8 cellular contexts compared by ENCODE assay signal in genomic region chr21:33947451-33948095, GRCh38. TPM values are rescaled to one million over a fixed set of nuclear protein-coding genes. Genes with fewer than 3 reads are reported as not detected.
DNase-seq lines count a peak whose midpoint lies in the region; ATAC-seq and TF ChIP-seq lines count a peak whose summit lies in the region.

No MANE protein-coding gene starts in this region.

- TF ChIP-seq CTCF in A673 (conservative IDR thresholded peaks at IDR 0.05; ENCODE audit: low read depth, low read length) = no peak

- H3K27ac ChIP-seq in A673 (ENCODE audit: low read depth, low read length, poor library complexity, severe bottlenecking) (peak overlapping the region; percentile 51), mesodermal cell (ENCODE audit: low read depth, low read length, severe bottlenecking) (peak overlapping the region; percentile 100)

- DNase-seq in A673 (ENCODE audit: low spot score) = peak; percentile 92
- peak; percentile 77 for DNase-seq in NCI-H748 (lab: John Stamatoyannopoulos, UW; ENCODE audit: unreplicated experiment)
- DNase-seq in activated CD8-positive, alpha-beta memory T cell treated with anti-CD3 and anti-CD28 coated beads for 1 hour (ENCODE audit: extremely low read depth in 1 of 2, low read depth in 1 of 2) = peak; percentile 60 to 77
- peak; percentile 69 for DNase-seq in effector CD8-positive, alpha-beta T cell (lab: John Stamatoyannopoulos, UW)
- peak; percentile 64 to 71 for DNase-seq in stimulated activated CD8-positive, alpha-beta memory T cell treated with anti-CD3 and anti-CD28 coated beads, Interleukin-2, amount 100 ng/mL, for 1 hour (ENCODE audit: low read depth in 2 of 2)

- no peaks in the 10 kb centered on the region for H3K27me3 ChIP-seq in A673 (replicated peaks; ENCODE audit: insufficient read depth, low read depth, low read length, poor library complexity)

- intact Hi-C loops in A673 (cut with micrococcal nuclease; ENCODE audit: unreplicated experiment) = no loop called here

- 32 to 33% methylated on average over 3 to 8 of the region's 9 CpGs for whole genome bisulfite sequencing in mesodermal cell (ENCODE audit: insufficient coverage in 2 of 2), 2 experiments

- BruUV-seq in A673 (replicated peaks; lab: Mats Ljungman, UMichigan) = TSS peak; percentile 48

- CTCF ChIA-PET in A673 (lab: Charles Lee) = interaction anchor here (0.6 to 0.9 kb wide), 4 partner anchors 13 to 415 kb away, joined by 3 to 4 read pairs (median 4); no protein-coding TSS in a partner anchor

- H3K36me3 ChIP-seq in A673 (ENCODE audit: insufficient read depth, low read length, poor library complexity, severe bottlenecking) (no peaks in the 10 kb centered on the region), mesodermal cell (ENCODE audit: control insufficient read depth, insufficient read depth, low read length) (no peaks in the 10 kb centered on the region)

- POLR2A ChIA-PET in A673 (lab: Charles Lee; ENCODE audit: low non-redundant PET) = no interaction called here

- H3K4me1 ChIP-seq in A673 (ENCODE audit: insufficient read depth, low read length, poor library complexity, severe bottlenecking) = peaks cover 16% of the 10 kb centered on the region
- peaks cover 28% of the 10 kb centered on the region for H3K4me1 ChIP-seq in mesodermal cell (ENCODE audit: control insufficient read depth, insufficient read depth, low read length, poor library complexity, severe bottlenecking)

- H3K4me3 ChIP-seq in A673 (ENCODE audit: low read depth, low read length, poor library complexity, severe bottlenecking) = no peak overlapping the region
- H3K4me3 ChIP-seq in mesodermal cell (ENCODE audit: extremely low read depth, insufficient read depth, low read length, poor library complexity, severe bottlenecking) = peak overlapping the region; percentile 19

- no peaks in the 10 kb centered on the region for H3K9me3 ChIP-seq in A673 (ENCODE audit: low read depth, low read length, poor library complexity, severe bottlenecking)
- H3K9me3 ChIP-seq in mesodermal cell (ENCODE audit: control insufficient read depth, low read length) = peaks cover 6% of the 10 kb centered on the region

- ATAC-seq in GM18868 (IDR thresholded peaks at IDR 0.05; ENCODE audit: unreplicated experiment) (peak; percentile 74), HG03139 (IDR thresholded peaks at IDR 0.05; ENCODE audit: unreplicated experiment) (peak; percentile 49)

RNA-seq across cellular contexts. Expression of gene ATP5PO, which starts 32.0 kb away (rescaled TPM):
- 254 and 255 TPM in 2 replicates for total RNA-seq in A673 (2021)
- 317 TPM for polyA plus RNA-seq in mesodermal cell (2013, experiment 1 of 2)
- polyA plus RNA-seq in mesodermal cell (2013, experiment 2 of 2) = 293 TPM
